ENCODE assay signal across 40 cellular contexts in genomic region chr11:97247601-97248000, GRCh38.
"Had no signal": no experiment of that assay in that cellular context is flagged by ENCODE, and none has a peak within 500 bp of the region (broad histone marks: within the 10 kb centered on the region; RNA-seq: fewer than 3 reads in every experiment).

No MANE protein-coding gene starts in this region.

- H3K27ac Mint-ChIP-seq: activated naive CD4-positive, alpha-beta T cell treated with anti-CD3 and anti-CD28 coated beads for 36 hours; activated naive CD4-positive, alpha-beta T cell treated with anti-CD3 and anti-CD28 coated beads, Interleukin-2, amount 10 ng/mL, durations not matched to agents 7 days and 5 days; activated naive CD4-positive, alpha-beta T cell treated with anti-CD3 and anti-CD28 coated beads, Interleukin-2, amount 50 U/mL, for 24 hours; activated naive CD4-positive, alpha-beta T cell treated with anti-CD3 and anti-CD28 coated beads, Interleukin-2, amount 50 U/mL, for 72 hours; activated naive CD8-positive, alpha-beta T cell; activated naive CD8-positive, alpha-beta T cell treated with anti-CD3 and anti-CD28 coated beads for 36 hours; activated naive CD8-positive, alpha-beta T cell treated with anti-CD3 and anti-CD28 coated beads, Interleukin-2, amount 10 ng/mL, durations not matched to agents 7 days and 5 days; activated naive CD8-positive, alpha-beta T cell treated with anti-CD3 and anti-CD28 coated beads, Interleukin-2, amount 50 U/mL, for 24 hours; activated T-cell treated with anti-CD3 and anti-CD28 coated beads, Interleukin-2, amount 50 U/mL, for 24 hours; activated T-cell treated with anti-CD3 and anti-CD28 coated beads, Interleukin-2, amount 50 U/mL, for 72 hours; activated T-helper 1 cell treated with anti-CD3 and anti-CD28 coated beads, Interleukin-12 subunit alpha, Interleukin-12 subunit beta, Interleukin-2, Interleukin-4 antibody, amounts not matched to agents 30 ng/mL and 10 ng/mL and 1 ng/mL, durations not matched to agents 14 hours and 24 hours and 36 hours; activated T-helper 17 cell treated with anti-CD3 and anti-CD28 coated beads, Interleukin-2, amount 50 U/mL, for 72 hours; activated T-helper 2 cell treated with anti-CD3 and anti-CD28 coated beads, Interferon-gamma antibody, Interleukin-2, Interleukin-4, amounts not matched to agents 10 μg/mL and 5 μg/mL and 100 μg/mL, durations not matched to agents 14 hours and 24 hours and 36 hours; brain had no signal

- FAIRE-seq: astrocyte, bronchial epithelial cell had no signal

- H3K36me3 ChIP-seq: adrenal gland, ascending aorta, brain microvascular endothelial cell, breast epithelium, cardiac muscle cell had no signal

- H3K4me1 ChIP-seq: adrenal gland, ascending aorta, body of pancreas, breast epithelium had no signal

- H3K9me3 ChIP-seq: adrenal gland, body of pancreas had no signal

- H3K4me3 ChIP-seq: adrenal gland, ascending aorta, body of pancreas, breast epithelium, cardiac muscle cell had no signal

- H3K4me3 Mint-ChIP-seq: activated naive CD4-positive, alpha-beta T cell treated with anti-CD3 and anti-CD28 coated beads for 36 hours; activated naive CD4-positive, alpha-beta T cell treated with anti-CD3 and anti-CD28 coated beads, Interleukin-2, amount 10 ng/mL, durations not matched to agents 7 days and 5 days; activated naive CD4-positive, alpha-beta T cell treated with anti-CD3 and anti-CD28 coated beads, Interleukin-2, amount 50 U/mL, for 24 hours; activated naive CD8-positive, alpha-beta T cell; activated naive CD8-positive, alpha-beta T cell treated with anti-CD3 and anti-CD28 coated beads for 36 hours; activated naive CD8-positive, alpha-beta T cell treated with anti-CD3 and anti-CD28 coated beads, Interleukin-2, amount 10 ng/mL, durations not matched to agents 7 days and 5 days; activated naive CD8-positive, alpha-beta T cell treated with anti-CD3 and anti-CD28 coated beads, Interleukin-2, amount 50 U/mL, for 24 hours; activated T-cell treated with anti-CD3 and anti-CD28 coated beads, Interleukin-2, amount 50 U/mL, for 24 hours; activated T-cell treated with anti-CD3 and anti-CD28 coated beads, Interleukin-2, amount 50 U/mL, for 4 hours; activated T-cell treated with anti-CD3 and anti-CD28 coated beads, Interleukin-2, amount 50 U/mL, for 72 hours; activated T-helper 1 cell treated with anti-CD3 and anti-CD28 coated beads, Interleukin-12 subunit alpha, Interleukin-12 subunit beta, Interleukin-2, Interleukin-4 antibody, amounts not matched to agents 30 ng/mL and 10 ng/mL and 1 ng/mL, durations not matched to agents 14 hours and 24 hours and 36 hours; activated T-helper 17 cell treated with anti-CD3 and anti-CD28 coated beads, Interleukin-2, amount 50 U/mL, for 72 hours; brain; central memory CD8-positive, alpha-beta T cell had no signal

- DNase-seq: activated effector memory CD4-positive, alpha-beta T cell treated with anti-CD3 and anti-CD28 coated beads, Interleukin-2, amount 50 U/mL, for 16 hours; activated effector memory CD4-positive, alpha-beta T cell treated with Interleukin-2 at 50 U/mL for 16 hours; activated gamma-delta T cell; activated gamma-delta T cell treated with Interleukin-2 at 50 U/mL for 16 hours; activated naive CD4-positive, alpha-beta T cell; activated naive CD4-positive, alpha-beta T cell treated with anti-CD3 and anti-CD28 coated beads for 36 hours; activated naive CD4-positive, alpha-beta T cell treated with anti-CD3 and anti-CD28 coated beads, Interleukin-2, amount 10 ng/mL, durations not matched to agents 7 days and 5 days; activated naive CD4-positive, alpha-beta T cell treated with anti-CD3 and anti-CD28 coated beads, Interleukin-2, amount 50 U/mL, for 16 hours; activated naive CD4-positive, alpha-beta T cell treated with Interleukin-2 at 50 U/mL for 16 hours; activated naive CD8-positive, alpha-beta T cell treated with anti-CD3 and anti-CD28 coated beads for 36 hours; activated naive CD8-positive, alpha-beta T cell treated with anti-CD3 and anti-CD28 coated beads, Interleukin-2, amount 10 ng/mL, durations not matched to agents 7 days and 5 days; activated naive CD8-positive, alpha-beta T cell treated with anti-CD3 and anti-CD28 coated beads, Interleukin-2, amount 50 U/mL, for 24 hours; activated T-cell treated with anti-CD3 and anti-CD28 coated beads, Interleukin-2, amount 50 U/mL, for 1 hour; activated T-cell treated with anti-CD3 and anti-CD28 coated beads, Interleukin-2, amount 50 U/mL, for 24 hours; activated T-cell treated with anti-CD3 and anti-CD28 coated beads, Interleukin-2, amount 50 U/mL, for 4 hours; activated T-cell treated with anti-CD3 and anti-CD28 coated beads, Interleukin-2, amount 50 U/mL, for 48 hours; activated T-cell treated with anti-CD3 and anti-CD28 coated beads, Interleukin-2, amount 50 U/mL, for 72 hours; adrenal gland; amniotic stem cell; amygdala; anterior cingulate cortex; aorta; body of pancreas; brain microvascular endothelial cell; caudate nucleus; central memory CD4-positive, alpha-beta T cell; cerebellar nuclear complex had no signal

- H3K36me3 Mint-ChIP-seq: activated naive CD4-positive, alpha-beta T cell treated with anti-CD3 and anti-CD28 coated beads, Interleukin-2, amount 10 ng/mL, durations not matched to agents 7 days and 5 days; activated naive CD4-positive, alpha-beta T cell treated with anti-CD3 and anti-CD28 coated beads, Interleukin-2, amount 50 U/mL, for 24 hours; activated naive CD4-positive, alpha-beta T cell treated with anti-CD3 and anti-CD28 coated beads, Interleukin-2, amount 50 U/mL, for 72 hours; activated naive CD8-positive, alpha-beta T cell; activated naive CD8-positive, alpha-beta T cell treated with anti-CD3 and anti-CD28 coated beads for 36 hours; activated naive CD8-positive, alpha-beta T cell treated with anti-CD3 and anti-CD28 coated beads, Interleukin-2, amount 10 ng/mL, durations not matched to agents 7 days and 5 days; brain had no signal

- H3K27me3 ChIP-seq: adrenal gland, ascending aorta, body of pancreas, brain microvascular endothelial cell, breast epithelium, cardiac muscle cell had no signal

- H3K4me1 Mint-ChIP-seq: activated naive CD4-positive, alpha-beta T cell treated with anti-CD3 and anti-CD28 coated beads, Interleukin-2, amount 10 ng/mL, durations not matched to agents 7 days and 5 days; activated naive CD4-positive, alpha-beta T cell treated with anti-CD3 and anti-CD28 coated beads, Interleukin-2, amount 50 U/mL, for 24 hours; activated naive CD8-positive, alpha-beta T cell treated with anti-CD3 and anti-CD28 coated beads for 36 hours; activated naive CD8-positive, alpha-beta T cell treated with anti-CD3 and anti-CD28 coated beads, Interleukin-2, amount 10 ng/mL, durations not matched to agents 7 days and 5 days; activated naive CD8-positive, alpha-beta T cell treated with anti-CD3 and anti-CD28 coated beads, Interleukin-2, amount 50 U/mL, for 24 hours; activated T-helper 17 cell treated with anti-CD3 and anti-CD28 coated beads, Interleukin-2, amount 50 U/mL, for 72 hours; brain; central memory CD8-positive, alpha-beta T cell had no signal

- H3K27ac ChIP-seq: adrenal gland, ascending aorta, body of pancreas, brain microvascular endothelial cell, breast epithelium, cardiac muscle cell had no signal

- H3K9me3 Mint-ChIP-seq: activated T-cell treated with anti-CD3 and anti-CD28 coated beads, Interleukin-2, amount 50 U/mL, for 4 hours had no signal

- ATAC-seq: activated naive CD4-positive, alpha-beta T cell treated with anti-CD3 and anti-CD28 coated beads, Interleukin-2, amount 50 U/mL, for 72 hours; activated naive CD8-positive, alpha-beta T cell treated with anti-CD3 and anti-CD28 coated beads, Interleukin-2, amount 50 U/mL, for 24 hours; activated T-cell treated with anti-CD3 and anti-CD28 coated beads, Interleukin-2, amount 50 U/mL, for 4 hours; activated T-cell treated with anti-CD3 and anti-CD28 coated beads, Interleukin-2, amount 50 U/mL, for 72 hours; activated T-helper 17 cell treated with anti-CD3 and anti-CD28 coated beads, Interleukin-2, amount 50 U/mL, for 72 hours; body of pancreas had no signal

- H3K27me3 Mint-ChIP-seq: activated naive CD4-positive, alpha-beta T cell treated with anti-CD3 and anti-CD28 coated beads, Interleukin-2, amount 10 ng/mL, durations not matched to agents 7 days and 5 days; activated naive CD4-positive, alpha-beta T cell treated with anti-CD3 and anti-CD28 coated beads, Interleukin-2, amount 50 U/mL, for 24 hours; activated naive CD8-positive, alpha-beta T cell; activated naive CD8-positive, alpha-beta T cell treated with anti-CD3 and anti-CD28 coated beads for 36 hours; activated naive CD8-positive, alpha-beta T cell treated with anti-CD3 and anti-CD28 coated beads, Interleukin-2, amount 10 ng/mL, durations not matched to agents 7 days and 5 days; activated naive CD8-positive, alpha-beta T cell treated with anti-CD3 and anti-CD28 coated beads, Interleukin-2, amount 50 U/mL, for 24 hours; activated T-cell treated with anti-CD3 and anti-CD28 coated beads, Interleukin-2, amount 50 U/mL, for 24 hours; activated T-helper 17 cell treated with anti-CD3 and anti-CD28 coated beads, Interleukin-2, amount 50 U/mL, for 72 hours; brain; central memory CD8-positive, alpha-beta T cell had no signal
